In genomic region chr17:13953871-13954270, GRCh38 we compare ENCODE assay signal across 17 cellular contexts.
DNase-seq lines count a peak whose midpoint lies in the region; ATAC-seq and TF ChIP-seq lines count a peak whose summit lies in the region.
"Had no signal": no experiment of that assay in that cellular context is flagged by ENCODE, and none has a peak within 500 bp of the region (broad histone marks: within the 10 kb centered on the region; RNA-seq: fewer than 3 reads in every experiment).

No MANE protein-coding gene starts in this region.

- peak overlapping the region; percentile 70; the same call in 1 of the 2 replicates for H3K27ac ChIP-seq in VCaP
- H3K27ac ChIP-seq: Peyer's patch had no signal

- no peak for TF ChIP-seq CTCF in VCaP (conservative IDR thresholded peaks at IDR 0.05)

- no peak for TF ChIP-seq POLR2A in GM18505 (IDR thresholded peaks at IDR 0.05; ENCODE audit: borderline replicate concordance, extremely low read depth, insufficient read depth, insufficient read length)

- DNase-seq in ELR (ENCODE audit: low read depth), result peak; percentile 20
- DNase-seq in fibroblast of peridontal ligament (ENCODE audit: extremely low read depth), result peak; percentile 13
- no peak for DNase-seq in stimulated activated CD4-positive, alpha-beta T cell treated with anti-CD3 and anti-CD28 coated beads, Interleukin-12 subunit alpha, Interleukin-12 subunit beta, amount 100 ng/mL, for 4 hours
- no peak for DNase-seq in kidney glomerular epithelial cell (lab: John Stamatoyannopoulos, UW)
- DNase-seq: AML-193, Caco-2, GDM1, GOT3, NCI-H1930, NCI-H2171, NCI-H524, Peyer's patch, Right ventricle myocardium superior had no signal

- ATAC-seq in HG03097 (IDR thresholded peaks at IDR 0.05; ENCODE audit: low FRiP score, unreplicated experiment) (no peak), GM18505 (IDR thresholded peaks at IDR 0.05; ENCODE audit: unreplicated experiment) (no peak)
- ATAC-seq: HepG2 had no signal

Comparison
In these comparisons a context has a peak if more than half of its experiments do, and no peak if none do; other contexts are left out.
1. DNase-seq: peak in ELR (single experiment) and fibroblast of peridontal ligament (single experiment); none in stimulated activated CD4-positive, alpha-beta T cell treated with anti-CD3 and anti-CD28 coated beads, Interleukin-12 subunit alpha, Interleukin-12 subunit beta, amount 100 ng/mL, for 4 hours (single experiment) and kidney glomerular epithelial cell (single experiment).